Comparison of ENCODE assay signal across 14 cellular contexts in the genomic region with DNA sequence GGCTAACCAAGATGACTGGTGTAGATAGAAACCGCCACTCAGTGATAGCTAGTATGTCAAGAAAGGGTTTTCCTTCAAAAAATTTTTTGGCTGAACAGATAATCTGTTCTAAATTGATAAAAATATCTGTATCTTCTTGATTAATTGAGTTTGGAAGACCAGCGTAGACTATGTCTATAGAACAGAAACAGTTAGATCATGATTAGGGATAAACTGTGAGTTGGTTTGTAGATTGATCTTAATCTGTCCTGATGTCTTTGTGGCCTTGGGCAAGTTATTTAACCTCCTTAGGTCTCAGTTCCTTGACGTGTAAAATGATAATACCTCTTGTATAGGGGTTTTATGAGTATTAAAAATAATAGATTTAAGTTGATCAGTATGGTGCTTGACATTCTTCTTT. TPM values are rescaled to one million over a fixed set of nuclear protein-coding genes. Genes with fewer than 3 reads are reported as not detected.
DNase-seq lines count a peak whose midpoint lies in the region; FAIRE-seq and TF ChIP-seq lines count a peak whose summit lies in the region.
"Had no signal": no experiment of that assay in that cellular context is flagged by ENCODE, and none has a peak within 500 bp of the region (broad histone marks: within the 10 kb centered on the region; RNA-seq: fewer than 3 reads in every experiment).

No MANE protein-coding gene starts in this region.

- H3K27ac ChIP-seq in VCaP = peak overlapping the region; percentile 14; the same call in 1 of the 2 replicates
- peak overlapping the region; percentile 99 for H3K27ac ChIP-seq in hepatocyte
- no peak overlapping the region for H3K27ac ChIP-seq in suprapubic skin
- H3K27ac ChIP-seq: psoas muscle had no signal

- TF ChIP-seq POLR2A in suprapubic skin (IDR thresholded peaks at IDR 0.05) = no peak

- H3K9me3 ChIP-seq in hepatocyte (ENCODE audit: low read depth) (no peaks in the 10 kb centered on the region), suprapubic skin (no peaks in the 10 kb centered on the region)
- H3K9me3 ChIP-seq: HAP-1, psoas muscle had no signal

- DNase-seq in activated T-cell treated with anti-CD3 and anti-CD28 coated beads, Interleukin-2, amount 50 U/mL, for 24 hours = no peak
- no peak for DNase-seq in activated T-cell treated with anti-CD3 and anti-CD28 coated beads, Interleukin-2, amount 50 U/mL, for 48 hours
- DNase-seq in hepatocyte (ENCODE audit: low spot score) (no peak), suprapubic skin (ENCODE audit: low spot score in 2 of 2) (no peak), urothelium cell line (ENCODE audit: low spot score) (no peak), cerebellar nuclear complex (lab: John Stamatoyannopoulos, UW) (no peak)
- DNase-seq in activated effector memory CD4-positive, alpha-beta T cell treated with anti-CD3 and anti-CD28 coated beads, Interleukin-2, amount 50 U/mL, for 16 hours = no peak
- DNase-seq: islet precursor cell; KBM-7; NCI-H1417; psoas muscle; stimulated activated CD4-positive, alpha-beta T cell treated with anti-CD3 and anti-CD28 coated beads, Interleukin-2, amount 100 ng/mL, for 48 hours had no signal

- peak overlapping the region; percentile 97 for H3K4me3 Mint-ChIP-seq in activated T-cell treated with anti-CD3 and anti-CD28 coated beads, Interleukin-2, amount 50 U/mL, for 24 hours

- no peak overlapping the region for H2AFZ ChIP-seq in hepatocyte

- WGBS in hepatocyte (ENCODE audit: low lambda C conversion rate, missing lambda C conversion rate) = 80% methylated on average over 3 of the region's 3 CpGs
- 79% methylated on average over 3 of the region's 3 CpGs for WGBS in suprapubic skin

- H3K4me3 ChIP-seq in hepatocyte (no peak overlapping the region), suprapubic skin (peak overlapping the region; percentile 84)
- H3K4me3 ChIP-seq: HAP-1, psoas muscle had no signal

- H3K79me2 ChIP-seq in hepatocyte = peaks cover 67% of the 10 kb centered on the region

- H3K27ac Mint-ChIP-seq in activated T-cell treated with anti-CD3 and anti-CD28 coated beads, Interleukin-2, amount 50 U/mL, for 24 hours = no peak overlapping the region

- H3K9me2 ChIP-seq in hepatocyte (replicated peaks; ENCODE audit: insufficient read depth) = no peaks in the 10 kb centered on the region

- H3K27me3 ChIP-seq in hepatocyte = no peaks in the 10 kb centered on the region
- no peaks in the 10 kb centered on the region for H3K27me3 ChIP-seq in suprapubic skin

- no peaks in the 10 kb centered on the region for H3K9me3 Mint-ChIP-seq in activated T-cell treated with anti-CD3 and anti-CD28 coated beads, Interleukin-2, amount 50 U/mL, for 24 hours

- TF ChIP-seq CTCF in VCaP (conservative IDR thresholded peaks at IDR 0.05) (no peak), hepatocyte (IDR thresholded peaks at IDR 0.05; ENCODE audit: poor library complexity) (no peak), suprapubic skin (IDR thresholded peaks at IDR 0.05) (no peak)

- no peak for TF ChIP-seq EP300 in suprapubic skin (IDR thresholded peaks at IDR 0.05)

- H3K4me2 ChIP-seq in hepatocyte = peak overlapping the region; percentile 74

- peaks cover 91% of the 10 kb centered on the region for H3K36me3 Mint-ChIP-seq in activated T-cell treated with anti-CD3 and anti-CD28 coated beads, Interleukin-2, amount 50 U/mL, for 24 hours (ENCODE audit: low read depth)

- FAIRE-seq in urothelium cell line (lab: Jason Lieb, UNC) = no peak

- H3K36me3 ChIP-seq in hepatocyte (replicated peaks; ENCODE audit: insufficient read depth, low read depth) = peaks cover 9% of the 10 kb centered on the region
- peaks cover 71% of the 10 kb centered on the region for H3K36me3 ChIP-seq in suprapubic skin

- H3K4me1 Mint-ChIP-seq in activated T-cell treated with anti-CD3 and anti-CD28 coated beads, Interleukin-2, amount 50 U/mL, for 24 hours (ENCODE audit: low read depth) = peaks cover 74% of the 10 kb centered on the region

- H3K4me1 ChIP-seq in hepatocyte (ENCODE audit: insufficient read depth) (peaks cover 12% of the 10 kb centered on the region), suprapubic skin (peaks cover 65% of the 10 kb centered on the region)
- H3K4me1 ChIP-seq: psoas muscle had no signal

- peaks cover 57% of the 10 kb centered on the region for H4K20me1 ChIP-seq in hepatocyte (ENCODE audit: insufficient read depth, poor library complexity, severe bottlenecking)

- no peaks in the 10 kb centered on the region for H3K27me3 Mint-ChIP-seq in activated T-cell treated with anti-CD3 and anti-CD28 coated beads, Interleukin-2, amount 50 U/mL, for 24 hours

RNA-seq across cellular contexts. Expression of a gene that starts 4.7 kb away (rescaled TPM):
- total RNA-seq in hepatocyte (164 and 182 TPM in 2 replicates), suprapubic skin (100 to 1,000 TPM; 142 to 311 (median 159) TPM)
- polyA plus RNA-seq in hepatocyte = 160 and 192 TPM in 2 replicates
